Comparison of ENCODE assay signal across 14 cellular contexts in the genomic region with DNA sequence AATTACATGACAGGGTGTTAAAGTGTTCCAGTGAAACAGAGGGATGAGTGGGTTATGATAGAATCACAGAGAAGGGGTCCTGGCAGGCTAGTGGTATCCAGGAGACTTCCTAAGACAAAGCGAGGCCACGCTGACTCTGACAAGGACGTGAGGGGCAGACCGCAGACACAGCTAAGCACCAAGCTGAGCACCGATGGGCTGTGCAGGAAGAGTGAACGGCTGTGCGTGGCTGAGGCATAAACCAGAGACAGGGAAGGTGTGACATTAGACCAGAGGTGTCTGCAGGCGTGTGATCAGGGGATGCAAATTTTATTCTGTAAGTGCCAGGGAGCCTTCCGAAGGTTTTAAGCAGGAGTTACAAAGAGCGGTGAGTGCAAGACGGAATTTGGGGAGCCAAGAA.
A peak's percentile ranks its signal among the peaks of the same experiment; 100 is the strongest.
DNase-seq lines count a peak whose midpoint lies in the region; ATAC-seq and TF ChIP-seq lines count a peak whose summit lies in the region.
"Had no signal": no experiment of that assay in that cellular context is flagged by ENCODE, and none has a peak within 500 bp of the region (broad histone marks: within the 10 kb centered on the region; RNA-seq: fewer than 3 reads in every experiment).

No MANE protein-coding gene starts in this region.

- H3K9me3 Mint-ChIP-seq in effector memory CD8-positive, alpha-beta T cell = no peaks in the 10 kb centered on the region
- H3K9me3 Mint-ChIP-seq in natural killer cell = no peaks in the 10 kb centered on the region
- H3K9me3 Mint-ChIP-seq in stimulated activated effector memory CD8-positive, alpha-beta T cell treated with anti-CD3 and anti-CD28 coated beads, Interleukin-12 subunit alpha, Interleukin-12 subunit beta, amount 100 ng/mL, for 72 hours = no peaks in the 10 kb centered on the region
- no peaks in the 10 kb centered on the region for H3K9me3 Mint-ChIP-seq in activated T-cell treated with anti-CD3 and anti-CD28 coated beads, Interleukin-2, amount 50 U/mL, for 24 hours
- H3K9me3 Mint-ChIP-seq: CD4-positive, alpha-beta memory T cell; HFFc6 had no signal

- ATAC-seq in T-helper 17 cell = no peak
- peak; percentile 68 for ATAC-seq in effector memory CD8-positive, alpha-beta T cell (replicated peaks)
- peak; percentile 58 to 97 (median 68) for ATAC-seq in natural killer cell
- ATAC-seq in stimulated activated effector memory CD8-positive, alpha-beta T cell treated with anti-CD3 and anti-CD28 coated beads, Interleukin-12 subunit alpha, Interleukin-12 subunit beta, amount 100 ng/mL, for 72 hours = peak; percentile 60
- ATAC-seq in GM18505 (IDR thresholded peaks at IDR 0.05; ENCODE audit: unreplicated experiment) = no peak
- ATAC-seq: GM12878 had no signal

- H3K4me3 Mint-ChIP-seq in T-helper 17 cell (peak overlapping the region; percentile 10), natural killer cell (peak overlapping the region; percentile 22)
- no peak overlapping the region for H3K4me3 Mint-ChIP-seq in effector memory CD8-positive, alpha-beta T cell
- no peak overlapping the region for H3K4me3 Mint-ChIP-seq in stimulated activated effector memory CD8-positive, alpha-beta T cell treated with anti-CD3 and anti-CD28 coated beads, Interleukin-12 subunit alpha, Interleukin-12 subunit beta, amount 100 ng/mL, for 72 hours
- H3K4me3 Mint-ChIP-seq in activated T-cell treated with anti-CD3 and anti-CD28 coated beads, Interleukin-2, amount 50 U/mL, for 24 hours = no peak overlapping the region
- H3K4me3 Mint-ChIP-seq: CD4-positive, alpha-beta memory T cell; HFFc6 had no signal

- H3K27me3 Mint-ChIP-seq in T-helper 17 cell (no peaks in the 10 kb centered on the region), natural killer cell (ENCODE audit: low read depth in 2 of 2) (no peaks in the 10 kb centered on the region)
- no peaks in the 10 kb centered on the region for H3K27me3 Mint-ChIP-seq in effector memory CD8-positive, alpha-beta T cell
- no peaks in the 10 kb centered on the region for H3K27me3 Mint-ChIP-seq in activated T-cell treated with anti-CD3 and anti-CD28 coated beads, Interleukin-2, amount 50 U/mL, for 24 hours
- H3K27me3 Mint-ChIP-seq: CD4-positive, alpha-beta memory T cell had no signal

- H3K4me1 Mint-ChIP-seq in T-helper 17 cell = peaks cover 2% of the 10 kb centered on the region
- H3K4me1 Mint-ChIP-seq in effector memory CD8-positive, alpha-beta T cell (ENCODE audit: low read depth in 2 of 2) = peaks cover 4 to 11% of the 10 kb centered on the region in 2 donors
- peaks cover 19 to 22% of the 10 kb centered on the region in 2 donors for H3K4me1 Mint-ChIP-seq in natural killer cell
- H3K4me1 Mint-ChIP-seq in stimulated activated effector memory CD8-positive, alpha-beta T cell treated with anti-CD3 and anti-CD28 coated beads, Interleukin-12 subunit alpha, Interleukin-12 subunit beta, amount 100 ng/mL, for 72 hours = peaks cover 10% of the 10 kb centered on the region
- H3K4me1 Mint-ChIP-seq in activated T-cell treated with anti-CD3 and anti-CD28 coated beads, Interleukin-2, amount 50 U/mL, for 24 hours (ENCODE audit: low read depth) = no peaks in the 10 kb centered on the region
- H3K4me1 Mint-ChIP-seq: CD4-positive, alpha-beta memory T cell had no signal

- TF ChIP-seq CTCF in natural killer cell (IDR thresholded peaks at IDR 0.05) = no peak

- H3K9me3 ChIP-seq in T-helper 17 cell (ENCODE audit: control insufficient read depth, low read length, poor library complexity, severe bottlenecking) = no peaks in the 10 kb centered on the region
- H3K9me3 ChIP-seq: BE2C had no signal

- peaks cover 3% of the 10 kb centered on the region for H3K36me3 Mint-ChIP-seq in T-helper 17 cell (ENCODE audit: low read depth)
- no peaks in the 10 kb centered on the region for H3K36me3 Mint-ChIP-seq in effector memory CD8-positive, alpha-beta T cell (ENCODE audit: insufficient read depth)
- no peaks in the 10 kb centered on the region for H3K36me3 Mint-ChIP-seq in natural killer cell
- H3K36me3 Mint-ChIP-seq in stimulated activated effector memory CD8-positive, alpha-beta T cell treated with anti-CD3 and anti-CD28 coated beads, Interleukin-12 subunit alpha, Interleukin-12 subunit beta, amount 100 ng/mL, for 72 hours = no peaks in the 10 kb centered on the region
- no peaks in the 10 kb centered on the region for H3K36me3 Mint-ChIP-seq in activated T-cell treated with anti-CD3 and anti-CD28 coated beads, Interleukin-2, amount 50 U/mL, for 24 hours (ENCODE audit: low read depth)
- H3K36me3 Mint-ChIP-seq: CD4-positive, alpha-beta memory T cell had no signal

- DNase-seq in T-helper 17 cell (no peak), natural killer cell (no peak), NCI-H524 (lab: John Stamatoyannopoulos, UW) (no peak)
- peak in 1 of 3 experiments; percentile 10 for DNase-seq in effector memory CD8-positive, alpha-beta T cell
- no peak for DNase-seq in stimulated activated effector memory CD8-positive, alpha-beta T cell treated with anti-CD3 and anti-CD28 coated beads, Interleukin-12 subunit alpha, Interleukin-12 subunit beta, amount 100 ng/mL, for 72 hours (ENCODE audit: low spot score in 2 of 2)
- DNase-seq in activated T-cell treated with anti-CD3 and anti-CD28 coated beads, Interleukin-2, amount 50 U/mL, for 24 hours = no peak
- DNase-seq: BE2C; CD4-positive, alpha-beta memory T cell; DMS79; GOT3; HCEC 1CT; HFFc6 had no signal

- TF ChIP-seq POLR2A in GM18505 (IDR thresholded peaks at IDR 0.05; ENCODE audit: borderline replicate concordance, extremely low read depth, insufficient read depth, insufficient read length) = no peak

- H3K27ac Mint-ChIP-seq in T-helper 17 cell (no peak overlapping the region), natural killer cell (peak overlapping the region; percentile 3 to 50)
- no peak overlapping the region for H3K27ac Mint-ChIP-seq in effector memory CD8-positive, alpha-beta T cell
- peak overlapping the region; percentile 53 for H3K27ac Mint-ChIP-seq in stimulated activated effector memory CD8-positive, alpha-beta T cell treated with anti-CD3 and anti-CD28 coated beads, Interleukin-12 subunit alpha, Interleukin-12 subunit beta, amount 100 ng/mL, for 72 hours
- H3K27ac Mint-ChIP-seq in activated T-cell treated with anti-CD3 and anti-CD28 coated beads, Interleukin-2, amount 50 U/mL, for 24 hours = no peak overlapping the region
- H3K27ac Mint-ChIP-seq: HFFc6 had no signal

- intact Hi-C loops in natural killer cell (cut with micrococcal nuclease) = no loop called here

Comparison
In these comparisons a context has a peak if more than half of its experiments do, and no peak if none do; other contexts are left out.
1. ATAC-seq: peak in effector memory CD8-positive, alpha-beta T cell (single experiment), natural killer cell (3 of 3) and stimulated activated effector memory CD8-positive, alpha-beta T cell treated with anti-CD3 and anti-CD28 coated beads, Interleukin-12 subunit alpha, Interleukin-12 subunit beta, amount 100 ng/mL, for 72 hours (single experiment); none in T-helper 17 cell (single experiment) and GM18505 (single experiment).
2. H3K27ac Mint-ChIP-seq: peak in natural killer cell (2 of 2) and stimulated activated effector memory CD8-positive, alpha-beta T cell treated with anti-CD3 and anti-CD28 coated beads, Interleukin-12 subunit alpha, Interleukin-12 subunit beta, amount 100 ng/mL, for 72 hours (single experiment); none in T-helper 17 cell (single experiment), effector memory CD8-positive, alpha-beta T cell (0 of 2) and activated T-cell treated with anti-CD3 and anti-CD28 coated beads, Interleukin-2, amount 50 U/mL, for 24 hours (single experiment).
3. H3K4me3 Mint-ChIP-seq: peak in T-helper 17 cell (single experiment) and natural killer cell (single experiment); none in effector memory CD8-positive, alpha-beta T cell (0 of 2), stimulated activated effector memory CD8-positive, alpha-beta T cell treated with anti-CD3 and anti-CD28 coated beads, Interleukin-12 subunit alpha, Interleukin-12 subunit beta, amount 100 ng/mL, for 72 hours (single experiment) and activated T-cell treated with anti-CD3 and anti-CD28 coated beads, Interleukin-2, amount 50 U/mL, for 24 hours (single experiment).